ENCODE assay signal across 16 cellular contexts in the genomic region with DNA sequence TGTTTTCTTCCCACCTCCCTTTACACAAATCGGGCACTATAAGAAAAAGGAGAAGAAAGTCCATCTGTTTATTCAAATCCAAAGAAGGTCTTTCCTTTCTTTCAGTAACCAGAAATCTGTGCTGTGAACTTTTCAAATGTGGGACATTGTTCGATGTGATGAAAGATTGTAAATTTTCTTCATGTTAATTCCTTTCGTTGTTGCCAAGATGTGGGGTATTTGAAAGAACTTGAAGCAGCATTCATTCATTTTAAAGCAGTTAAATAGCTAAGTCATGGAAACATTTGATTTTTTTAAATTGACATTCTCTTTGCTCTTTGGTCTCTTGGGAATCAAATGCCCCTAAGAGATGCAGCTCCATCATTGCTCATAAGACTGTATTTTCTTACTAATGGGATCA.
DNase-seq lines count a peak whose midpoint lies in the region; TF ChIP-seq lines count a peak whose summit lies in the region.
"Had no signal": no experiment of that assay in that cellular context is flagged by ENCODE, and none has a peak within 500 bp of the region (broad histone marks: within the 10 kb centered on the region; RNA-seq: fewer than 3 reads in every experiment).

No MANE protein-coding gene starts in this region.

- in situ Hi-C loops in mammary epithelial cell (cut with MboI; ENCODE audit: low sequenced_read_pairs in 2 of 2), result no loop called here

- 59% methylated on average over 3 of the region's 3 CpGs for WGBS in mammary epithelial cell (ENCODE audit: low coverage, missing lambda C conversion rate)
- WGBS in sigmoid colon, 2 donors, result 80 to 85% methylated on average over 3 of the region's 3 CpGs

- no peaks in the 10 kb centered on the region for H3K36me3 ChIP-seq in mammary epithelial cell (ENCODE audit: insufficient read depth, low read length)
- no peaks in the 10 kb centered on the region for H3K36me3 ChIP-seq in breast epithelium
- no peaks in the 10 kb centered on the region for H3K36me3 ChIP-seq in sigmoid colon
- H3K36me3 ChIP-seq: HAP-1 had no signal

- H3K27me3 ChIP-seq in mammary epithelial cell (ENCODE audit: insufficient read depth, low read length) (no peaks in the 10 kb centered on the region), breast epithelium (no peaks in the 10 kb centered on the region), sigmoid colon (no peaks in the 10 kb centered on the region)

- TF ChIP-seq POLR2A in breast epithelium (IDR thresholded peaks at IDR 0.05), result no peak
- TF ChIP-seq POLR2A in sigmoid colon (IDR thresholded peaks at IDR 0.05), result no peak

- H4K20me1 ChIP-seq in mammary epithelial cell (ENCODE audit: insufficient read depth, low read length), result no peaks in the 10 kb centered on the region

- H3K4me3 ChIP-seq in mammary epithelial cell (replicated peaks in 1 of 3; ENCODE audit: insufficient read depth in 1 of 3, low read depth in 2 of 3, low read length in 3 of 3) (no peak overlapping the region), breast epithelium (no peak overlapping the region), sigmoid colon (no peak overlapping the region)
- H3K4me3 ChIP-seq: GM12878, HAP-1 had no signal

- no peak for TF ChIP-seq CTCF in mammary epithelial cell (conservative IDR thresholded peaks at IDR 0.05 in 1 of 2, IDR thresholded peaks at IDR 0.05 in 1 of 2; ENCODE audit: extremely low read depth in 1 of 2, insufficient read depth in 1 of 2, low read depth in 1 of 2, low read length in 2 of 2)
- no peak for TF ChIP-seq CTCF in breast epithelium (IDR thresholded peaks at IDR 0.05)
- no peak for TF ChIP-seq CTCF in VCaP (conservative IDR thresholded peaks at IDR 0.05)
- TF ChIP-seq CTCF in sigmoid colon (IDR thresholded peaks at IDR 0.05), result no peak

- H3K27ac ChIP-seq in mammary epithelial cell (ENCODE audit: insufficient read depth, low read depth, low read length) (no peak overlapping the region), breast epithelium (no peak overlapping the region), VCaP (peak overlapping the region; percentile 48), sigmoid colon (no peak overlapping the region)

- H3K4me2 ChIP-seq in mammary epithelial cell (ENCODE audit: insufficient read depth, low read depth, low read length), result no peak overlapping the region

- no peak overlapping the region for H3K9ac ChIP-seq in mammary epithelial cell (ENCODE audit: insufficient read depth, low read length)

- H3K79me2 ChIP-seq in mammary epithelial cell (ENCODE audit: insufficient read depth, low read length), result no peaks in the 10 kb centered on the region

- dilution Hi-C loops in mammary epithelial cell (cut with HindIII; ENCODE audit: low sequenced_read_pairs), result no loop called here

- no peak for DNase-seq in mammary epithelial cell
- no peak for DNase-seq in breast epithelium (ENCODE audit: low spot score in 2 of 2)
- peak; percentile 27 for DNase-seq in fibroblast of gingiva (ENCODE audit: low read depth)
- DNase-seq in islet precursor cell, result no peak
- no peak for DNase-seq in sigmoid colon
- no peak for DNase-seq in NCI-H1694 treated with DMSO at 0.1 percent for 48 hours (lab: John Stamatoyannopoulos, UW)
- no peak for DNase-seq in stimulated activated naive CD4-positive, alpha-beta T cell treated with Interleukin-2 at 50 U/mL for 16 hours (lab: John Stamatoyannopoulos, UW)
- DNase-seq: 8988T; ACHN; C1 segment of cervical spinal cord; CD4-positive, alpha-beta T cell; GOT3; HFFc6 had no signal

- CTCF ChIA-PET in mammary epithelial cell (lab: Charles Lee; ENCODE audit: low non-redundant PET), result no interaction called here

- H3K4me1 ChIP-seq in mammary epithelial cell (ENCODE audit: insufficient read depth, low read length) (no peaks in the 10 kb centered on the region), breast epithelium (no peaks in the 10 kb centered on the region), sigmoid colon (no peaks in the 10 kb centered on the region)

- H3K9me3 ChIP-seq in mammary epithelial cell (replicated peaks; ENCODE audit: insufficient read depth, low read length), result no peaks in the 10 kb centered on the region
- no peaks in the 10 kb centered on the region for H3K9me3 ChIP-seq in breast epithelium
- peaks cover 0 to 2% (median 0%) of the 10 kb centered on the region in 4 donors for H3K9me3 ChIP-seq in sigmoid colon
- H3K9me3 ChIP-seq: HAP-1 had no signal

- intact Hi-C loops in mammary epithelial cell (cut with micrococcal nuclease) (no loop called here), breast epithelium (cut with DNase I; ENCODE audit: low total_unique reads) (no loop called here), sigmoid colon (cut with DNase I) (no loop called here)

- TF ChIP-seq EP300 in sigmoid colon (IDR thresholded peaks at IDR 0.05), result no peak

- BruUV-seq in mammary epithelial cell (replicated peaks; lab: Mats Ljungman, UMichigan), result no TSS peak

- peak overlapping the region; percentile 6 for H2AFZ ChIP-seq in mammary epithelial cell (ENCODE audit: low read depth, low read length)
